Comparison of ENCODE assay signal across 8 cellular contexts in genomic region chr7:74480861-74481417, GRCh38. TPM values are rescaled to one million over a fixed set of nuclear protein-coding genes. Genes with fewer than 3 reads are reported as not detected.
DNase-seq lines count a peak whose midpoint lies in the region; ATAC-seq and TF ChIP-seq lines count a peak whose summit lies in the region.

No MANE protein-coding gene starts in this region.

- no peaks in the 10 kb centered on the region for H3K27me3 ChIP-seq in sigmoid colon

- peaks cover 33% of the 10 kb centered on the region for H3K4me1 Mint-ChIP-seq in WTC11

- H3K9me3 ChIP-seq in ES-I3 (ENCODE audit: control insufficient read depth, insufficient read depth, low read length) (no peaks in the 10 kb centered on the region), sigmoid colon (no peaks in the 10 kb centered on the region)

- POLR2A ChIA-PET in WTC11 (lab: Charles Lee) = no interaction called here

- 38 to 43% methylated on average over 16 of the region's 16 CpGs for WGBS in sigmoid colon, 2 donors

- DNase-seq in WTC11 (ENCODE audit: low spot score) (no peak), left cardiac atrium (peak; percentile 78), sigmoid colon (peak; percentile 84), NCI-H774 (lab: John Stamatoyannopoulos, UW) (no peak)
- no peak for DNase-seq in stimulated activated CD4-positive, alpha-beta T cell treated with anti-CD3 and anti-CD28 coated beads, Interleukin-2, amount 100 ng/mL, for 48 hours

- peak overlapping the region; percentile 10 to 45 (median 37) for H3K4me3 ChIP-seq in sigmoid colon

- no peaks in the 10 kb centered on the region for H3K9me3 Mint-ChIP-seq in WTC11

- TF ChIP-seq EP300 in sigmoid colon (IDR thresholded peaks at IDR 0.05) = no peak

- peak overlapping the region; percentile 87 to 95 (median 94) for H3K27ac ChIP-seq in sigmoid colon

- H3K27me3 Mint-ChIP-seq in WTC11 (ENCODE audit: low read depth) = no peaks in the 10 kb centered on the region

- H3K4me3 Mint-ChIP-seq in WTC11 = no peak overlapping the region

- TF ChIP-seq CTCF in WTC11 (IDR thresholded peaks at IDR 0.05) = no peak
- TF ChIP-seq CTCF in sigmoid colon (IDR thresholded peaks at IDR 0.05) = no peak

- H3K4me1 ChIP-seq in ES-I3 (ENCODE audit: insufficient read depth, low read length) = peaks cover 32% of the 10 kb centered on the region
- peaks cover 0 to 85% (median 77%) of the 10 kb centered on the region in 4 donors for H3K4me1 ChIP-seq in sigmoid colon

- intact Hi-C loops in left cardiac atrium (cut with DNase I) = no loop called here
- intact Hi-C loops in sigmoid colon (cut with DNase I) = loop anchor here (1.0 kb wide), 1 partner anchor 28 kb away; the partner anchor contains the start of gene GTF2IRD1

- peak; percentile 7; the same call in 1 of the 2 replicates for ATAC-seq in WTC11
- ATAC-seq in left cardiac atrium = peak; percentile 17 to 31
- no peak for ATAC-seq in HG02970 (IDR thresholded peaks at IDR 0.05; ENCODE audit: low FRiP score, unreplicated experiment)
- no peak for ATAC-seq in HG02870 (IDR thresholded peaks at IDR 0.05; ENCODE audit: unreplicated experiment)

- H3K9ac ChIP-seq in ES-I3 (ENCODE audit: low read depth, low read length) = peak overlapping the region; percentile 9; the same call in 1 of the 2 replicates

- no peak for TF ChIP-seq POLR2A in sigmoid colon (IDR thresholded peaks at IDR 0.05)

- no peaks in the 10 kb centered on the region for H3K36me3 ChIP-seq in ES-I3 (ENCODE audit: insufficient read depth, low read length)
- H3K36me3 ChIP-seq in sigmoid colon = no peaks in the 10 kb centered on the region

- H3K27ac Mint-ChIP-seq in WTC11 = no peak overlapping the region

- no peaks in the 10 kb centered on the region for H3K36me3 Mint-ChIP-seq in WTC11

- CTCF ChIA-PET in WTC11 (lab: Charles Lee) = no interaction called here

TF ChIP-seq in WTC11, 78 proteins besides CTCF, POLR2A, EP300 and RAD21:
- TF ChIP-seq E2F4 (CRISPR knock-in tag; IDR thresholded peaks at IDR 0.05; ENCODE audit: borderline replicate concordance, low read depth) = no peak
- TF ChIP-seq, protein P1, sequence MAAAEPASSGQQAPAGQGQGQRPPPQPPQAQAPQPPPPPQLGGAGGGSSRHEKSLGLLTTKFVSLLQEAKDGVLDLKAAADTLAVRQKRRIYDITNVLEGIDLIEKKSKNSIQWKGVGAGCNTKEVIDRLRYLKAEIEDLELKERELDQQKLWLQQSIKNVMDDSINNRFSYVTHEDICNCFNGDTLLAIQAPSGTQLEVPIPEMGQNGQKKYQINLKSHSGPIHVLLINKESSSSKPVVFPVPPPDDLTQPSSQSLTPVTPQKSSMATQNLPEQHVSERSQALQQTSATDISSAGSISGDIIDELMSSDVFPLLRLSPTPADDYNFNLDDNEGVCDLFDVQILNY (CRISPR knock-in tag; IDR thresholded peaks at IDR 0.05) = no peak
- peak; percentile 77 for TF ChIP-seq ZNF121 (CRISPR knock-in tag; IDR thresholded peaks at IDR 0.05)
TF ChIP-seq in WTC11: peak in this region for 1.

RNA-seq across cellular contexts. Expression of gene GTF2IRD1, which starts 27.2 kb away (rescaled TPM):
- total RNA-seq in WTC11 (2021) (41.6 to 43.5 TPM (median 42.9 TPM) in 3 replicates), left cardiac atrium (10 to 100 TPM; 19.3 to 50.0 TPM), sigmoid colon (10 to 100 TPM; 15.0 to 24.2 (median 17.9) TPM)
- 10 to 100 TPM in 1 of 3 donors, 1 to 10 TPM in 2; 1.8 to 13.6 (median 3.5) TPM for polyA plus RNA-seq in sigmoid colon

Comparison
In these comparisons a context has a peak if more than half of its experiments do, and no peak if none do; other contexts are left out.
1. ATAC-seq: peak in WTC11 (single experiment) and left cardiac atrium (2 of 2); none in HG02970 (single experiment) and HG02870 (single experiment).
2. DNase-seq: peak in left cardiac atrium (single experiment) and sigmoid colon (single experiment); none in WTC11 (single experiment), stimulated activated CD4-positive, alpha-beta T cell treated with anti-CD3 and anti-CD28 coated beads, Interleukin-2, amount 100 ng/mL, for 48 hours (0 of 2) and NCI-H774 (single experiment).